ENCODE assay signal across 12 cellular contexts in genomic region chr22:50137277-50137676, GRCh38. TPM values are rescaled to one million over a fixed set of nuclear protein-coding genes. Genes with fewer than 3 reads are reported as not detected.
"Had no signal": no experiment of that assay in that cellular context is flagged by ENCODE, and none has a peak within 500 bp of the region (broad histone marks: within the 10 kb centered on the region; RNA-seq: fewer than 3 reads in every experiment).

No MANE protein-coding gene starts in this region.

RNA-seq across cellular contexts. Expression of gene MOV10L1, which starts 47.5 kb away (rescaled TPM):
- total RNA-seq: activated B cell treated with CpG ODN at 0.5 μM for 24 hours; activated CD4-positive, alpha-beta memory T cell treated with anti-CD3 and anti-CD28 coated beads for 36 hours; activated CD4-positive, alpha-beta memory T cell treated with anti-CD3 and anti-CD28 coated beads, Interleukin-2, amount 10 ng/mL, durations not matched to agents 7 days and 5 days; activated CD4-positive, alpha-beta T cell treated with anti-CD3 and anti-CD28 coated beads, Interleukin-2, amount 10 ng/mL, durations not matched to agents 24 days and 14 days; activated CD4-positive, alpha-beta T cell treated with anti-CD3 and anti-CD28 coated beads, Interleukin-2, amount 10 ng/mL, durations not matched to agents 7 days and 5 days; activated CD8-positive, alpha-beta memory T cell treated with anti-CD3 and anti-CD28 coated beads for 36 hours; activated CD8-positive, alpha-beta T cell treated with anti-CD3 and anti-CD28 coated beads, Interleukin-2, amount 10 ng/mL, durations not matched to agents 7 days and 5 days; T-helper 1 cell treated with Interleukin-12 subunit alpha and Interleukin-12 subunit beta and Interleukin-4 antibody, amounts not matched to agents 30 ng/mL and 1 ng/mL, for 36 hours; T-helper 17 cell; T-helper 2 cell treated with Interferon-gamma antibody and Interleukin-4, amounts not matched to agents 100 ng/mL and 5 ng/mL, for 36 hours; WTC11 had no signal

RNA-seq across cellular contexts. Expression of gene MLC1, which starts 52.1 kb away (rescaled TPM):
- total RNA-seq: activated B cell treated with CpG ODN at 0.5 μM for 24 hours; activated CD4-positive, alpha-beta memory T cell treated with anti-CD3 and anti-CD28 coated beads for 36 hours; activated CD4-positive, alpha-beta T cell treated with anti-CD3 and anti-CD28 coated beads for 36 hours; activated CD4-positive, alpha-beta T cell treated with anti-CD3 and anti-CD28 coated beads, Interleukin-2, amount 10 ng/mL, durations not matched to agents 24 days and 14 days had no signal
